7 cellular contexts compared by ENCODE assay signal in genomic region chr13:86870388-86870966, GRCh38.
DNase-seq lines count a peak whose midpoint lies in the region; ATAC-seq and TF ChIP-seq lines count a peak whose summit lies in the region.

No MANE protein-coding gene starts in this region.

- no peaks in the 10 kb centered on the region for H3K4me1 ChIP-seq in osteoblast (ENCODE audit: insufficient read depth, low read length)

- H3K4me2 ChIP-seq in osteoblast (ENCODE audit: insufficient read depth, low read length): no peak overlapping the region

- no peak overlapping the region for H3K4me3 Mint-ChIP-seq in activated CD4-positive, alpha-beta T cell treated with anti-CD3 and anti-CD28 coated beads for 36 hours

- ATAC-seq in activated CD4-positive, alpha-beta T cell treated with anti-CD3 and anti-CD28 coated beads for 36 hours: no peak

- H4K20me1 ChIP-seq in osteoblast (ENCODE audit: insufficient read depth, low read length): no peaks in the 10 kb centered on the region

- no peaks in the 10 kb centered on the region for H3K27me3 Mint-ChIP-seq in activated CD4-positive, alpha-beta T cell treated with anti-CD3 and anti-CD28 coated beads for 36 hours

- TF ChIP-seq CTCF in GM12864 (IDR thresholded peaks at IDR 0.05; ENCODE audit: low read depth, low read length, missing control alignments): peak; percentile 21
- TF ChIP-seq CTCF in choroid plexus epithelial cell (conservative IDR thresholded peaks at IDR 0.05; ENCODE audit: low read depth, low read length): peak; percentile 65
- peak; percentile 32 for TF ChIP-seq CTCF in osteoblast (IDR thresholded peaks at IDR 0.05; ENCODE audit: extremely low read depth, low read depth, low read length)

- H3K27ac Mint-ChIP-seq in activated CD4-positive, alpha-beta T cell treated with anti-CD3 and anti-CD28 coated beads for 36 hours: no peak overlapping the region

- no peaks in the 10 kb centered on the region for H3K36me3 ChIP-seq in osteoblast (ENCODE audit: insufficient read depth, low read length)

- no peaks in the 10 kb centered on the region for H3K9me3 Mint-ChIP-seq in activated CD4-positive, alpha-beta T cell treated with anti-CD3 and anti-CD28 coated beads for 36 hours (ENCODE audit: low read depth)

- CTCF ChIA-PET in activated CD4-positive, alpha-beta T cell treated with anti-CD3 and anti-CD28 coated beads for 36 hours (lab: Charles Lee): interaction anchor here (0.7 to 2.2 kb wide), 6 partner anchors 10 to 411 kb away, joined by 3 to 21 read pairs (median 4); no protein-coding TSS in a partner anchor

- H3K79me2 ChIP-seq in osteoblast (ENCODE audit: insufficient read depth, low read length): no peaks in the 10 kb centered on the region

- no peaks in the 10 kb centered on the region for H3K4me1 Mint-ChIP-seq in activated CD4-positive, alpha-beta T cell treated with anti-CD3 and anti-CD28 coated beads for 36 hours

- no peak overlapping the region for H3K4me3 ChIP-seq in GM12864 (ENCODE audit: low read depth, low read length)
- H3K4me3 ChIP-seq in choroid plexus epithelial cell (ENCODE audit: low read depth, low read length): no peak overlapping the region
- H3K4me3 ChIP-seq in osteoblast (ENCODE audit: insufficient read depth, low read length): no peak overlapping the region

- H3K36me3 Mint-ChIP-seq in activated CD4-positive, alpha-beta T cell treated with anti-CD3 and anti-CD28 coated beads for 36 hours (ENCODE audit: low read depth): no peaks in the 10 kb centered on the region

- no peak overlapping the region for H2AFZ ChIP-seq in osteoblast (ENCODE audit: low read length)

- DNase-seq in GM12864 (ENCODE audit: low read depth) (no peak), NCI-H146 (lab: John Stamatoyannopoulos, UW) (peak; percentile 15), choroid plexus epithelial cell (ENCODE audit: low read depth) (peak; percentile 61), osteoblast (ENCODE audit: insufficient read length, low spot score, missing footprints) (no peak), C1 segment of cervical spinal cord (lab: John Stamatoyannopoulos, UW) (no peak), NCI-H187 (lab: John Stamatoyannopoulos, UW) (no peak)
- DNase-seq in activated CD4-positive, alpha-beta T cell treated with anti-CD3 and anti-CD28 coated beads for 36 hours: no peak

- intact Hi-C loops in activated CD4-positive, alpha-beta T cell treated with anti-CD3 and anti-CD28 coated beads for 36 hours (cut with DNase I, micrococcal nuclease): loop anchor here (1.0 to 5.0 kb wide), 2 partner anchors 404 to 797 kb away; no protein-coding TSS in a partner anchor

- no peaks in the 10 kb centered on the region for H3K9me3 ChIP-seq in osteoblast (ENCODE audit: low read depth, low read length)

- H3K27ac ChIP-seq in osteoblast (ENCODE audit: low read depth, low read length): no peak overlapping the region

- no peaks in the 10 kb centered on the region for H3K27me3 ChIP-seq in osteoblast (ENCODE audit: insufficient read depth, low read length)

- POLR2A ChIA-PET in activated CD4-positive, alpha-beta T cell treated with anti-CD3 and anti-CD28 coated beads for 36 hours (lab: Charles Lee): no interaction called here

Comparison
In these comparisons a context has a peak if more than half of its experiments do, and no peak if none do; other contexts are left out.
1. DNase-seq: peak in NCI-H146 (single experiment) and choroid plexus epithelial cell (single experiment); none in GM12864 (single experiment), osteoblast (single experiment), activated CD4-positive, alpha-beta T cell treated with anti-CD3 and anti-CD28 coated beads for 36 hours (single experiment), C1 segment of cervical spinal cord (0 of 14) and NCI-H187 (0 of 2).
2. Peak in every context shown above with its lines, with median percentiles within 50 percentile points of each other: CTCF ChIP-seq.